Comparison of ENCODE assay signal across 13 cellular contexts in the genomic region with DNA sequence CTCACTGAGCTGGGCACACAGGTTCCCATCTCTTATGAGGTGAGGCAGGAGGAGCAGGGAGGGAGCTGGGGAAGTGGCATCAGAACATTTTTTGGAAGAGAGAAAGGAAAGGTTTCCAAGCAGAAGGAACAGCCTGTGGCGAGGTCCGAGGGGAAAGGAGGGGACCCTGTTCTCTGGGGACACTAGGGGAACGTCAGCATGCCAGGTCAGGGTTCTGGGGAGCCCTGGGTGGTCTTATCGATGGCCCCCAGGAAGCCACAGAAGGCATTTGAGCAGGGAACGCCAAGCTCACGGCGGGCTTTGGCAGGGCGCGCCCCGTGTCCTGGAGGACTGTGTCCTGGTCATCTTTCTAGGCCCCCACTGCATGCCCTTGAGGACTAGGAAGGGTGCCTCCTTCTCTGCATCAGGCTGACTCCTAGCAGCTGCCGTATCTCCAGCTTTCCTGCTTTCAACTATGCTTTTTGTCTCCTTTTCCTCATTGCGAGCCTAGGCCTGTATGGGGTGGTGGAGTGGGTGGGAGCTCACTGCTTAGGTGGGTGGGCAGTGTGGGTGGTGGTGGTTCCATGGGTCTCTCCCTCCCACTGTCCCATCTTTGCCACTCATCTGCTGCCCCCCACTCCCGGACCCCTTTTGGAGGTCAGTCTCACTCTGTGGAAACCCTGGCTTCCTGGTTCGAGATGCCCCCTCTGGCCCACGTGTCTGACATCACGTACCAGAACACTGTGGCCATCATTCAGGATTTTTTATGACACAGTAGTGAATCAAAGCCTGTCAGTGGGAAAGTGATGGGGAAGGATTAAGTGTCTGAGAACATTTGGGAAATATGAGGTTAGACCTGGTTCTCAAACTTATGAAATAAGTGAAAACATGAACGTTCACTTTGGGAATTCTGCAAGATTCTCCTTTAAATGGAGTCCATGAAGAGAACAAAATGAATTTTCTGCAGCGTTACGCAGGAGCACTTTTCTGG.
A peak's percentile ranks its signal among the peaks of the same experiment; 100 is the strongest.
DNase-seq lines count a peak whose midpoint lies in the region; ATAC-seq and TF ChIP-seq lines count a peak whose summit lies in the region.
"Had no signal": no experiment of that assay in that cellular context is flagged by ENCODE, and none has a peak within 500 bp of the region (broad histone marks: within the 10 kb centered on the region; RNA-seq: fewer than 3 reads in every experiment).

No MANE protein-coding gene starts in this region.

- POLR2A ChIA-PET in Caco-2 (lab: Charles Lee) (no interaction called here), RWPE1 (lab: Yijun Ruan, JAX; ENCODE audit: low non-redundant PET) (no interaction called here)

- H3K36me3 Mint-ChIP-seq in Caco-2 (ENCODE audit: insufficient read depth, unreplicated experiment) (peaks cover 41% of the 10 kb centered on the region), endothelial cell (ENCODE audit: low read depth, unreplicated experiment) (no peaks in the 10 kb centered on the region)
- H3K36me3 Mint-ChIP-seq in stimulated activated effector memory CD8-positive, alpha-beta T cell treated with anti-CD3 and anti-CD28 coated beads, Interleukin-12 subunit alpha, Interleukin-12 subunit beta, amount 100 ng/mL, for 72 hours: no peaks in the 10 kb centered on the region

- intact Hi-C loops in Caco-2 (cut with micrococcal nuclease; ENCODE audit: unreplicated experiment): no loop called here
- intact Hi-C loops in psoas muscle (cut with DNase I): loop anchor here in 1 of 2 donors (5.0 kb wide), 1 partner anchor 46 kb away; no protein-coding TSS in a partner anchor

- CTCF ChIA-PET in Caco-2 (lab: Charles Lee) (no interaction called here), RWPE1 (lab: Yijun Ruan, JAX) (interaction anchor here (1.1 kb wide), 1 partner anchor 411 kb away, joined by 3 read pairs; no protein-coding TSS in a partner anchor)

- no TSS peak for BruUV-seq in Caco-2 (replicated peaks; lab: Mats Ljungman, UMichigan)

- TF ChIP-seq CTCF in Caco-2 (IDR thresholded peaks at IDR 0.05; ENCODE audit: insufficient read depth in 1 of 2, low read depth in 1 of 2, low read length in 1 of 2, severe bottlenecking in 1 of 2, unreplicated experiment in 1 of 2): no peak
- TF ChIP-seq CTCF in RWPE1 (conservative IDR thresholded peaks at IDR 0.05; ENCODE audit: low read depth): no peak
- TF ChIP-seq CTCF in endothelial cell (IDR thresholded peaks at IDR 0.05; ENCODE audit: unreplicated experiment): no peak
- no peak for TF ChIP-seq CTCF in psoas muscle (IDR thresholded peaks at IDR 0.05)
- no peak for TF ChIP-seq CTCF in GM20000 (IDR thresholded peaks at IDR 0.05; ENCODE audit: extremely low read depth, missing control alignments)

- H3K27me3 Mint-ChIP-seq in Caco-2 (ENCODE audit: insufficient read depth, unreplicated experiment) (no peaks in the 10 kb centered on the region), endothelial cell (ENCODE audit: unreplicated experiment) (peaks cover 6% of the 10 kb centered on the region)
- H3K27me3 Mint-ChIP-seq: CD4-positive, alpha-beta memory T cell had no signal

- H3K9me3 Mint-ChIP-seq in Caco-2 (ENCODE audit: unreplicated experiment) (no peaks in the 10 kb centered on the region), endothelial cell (ENCODE audit: unreplicated experiment) (no peaks in the 10 kb centered on the region)
- no peaks in the 10 kb centered on the region for H3K9me3 Mint-ChIP-seq in stimulated activated effector memory CD8-positive, alpha-beta T cell treated with anti-CD3 and anti-CD28 coated beads, Interleukin-12 subunit alpha, Interleukin-12 subunit beta, amount 100 ng/mL, for 72 hours
- H3K9me3 Mint-ChIP-seq: CD4-positive, alpha-beta memory T cell had no signal

- ATAC-seq in psoas muscle: peak in 3 of 4 donors; percentile 23 to 32 (median 26)
- ATAC-seq in stimulated activated effector memory CD8-positive, alpha-beta T cell treated with anti-CD3 and anti-CD28 coated beads, Interleukin-12 subunit alpha, Interleukin-12 subunit beta, amount 100 ng/mL, for 72 hours: no peak

- H3K27ac Mint-ChIP-seq in Caco-2 (ENCODE audit: unreplicated experiment): peak overlapping the region; percentile 76
- no peak overlapping the region for H3K27ac Mint-ChIP-seq in endothelial cell (ENCODE audit: unreplicated experiment)
- no peak overlapping the region for H3K27ac Mint-ChIP-seq in stimulated activated effector memory CD8-positive, alpha-beta T cell treated with anti-CD3 and anti-CD28 coated beads, Interleukin-12 subunit alpha, Interleukin-12 subunit beta, amount 100 ng/mL, for 72 hours

- H3K27ac ChIP-seq in RWPE1 (0 out of 2 replicates have a peak overlapping the region, but pooled peaks have one; percentile 12), psoas muscle (no peak overlapping the region)

- DNase-seq in Caco-2 (no peak), RWPE1 (ENCODE audit: low spot score) (no peak), endothelial cell (ENCODE audit: low spot score) (no peak), psoas muscle (no peak), GM20000 (ENCODE audit: low spot score) (no peak), NCI-H187 treated with DMSO at 0.1 percent for 48 hours (lab: John Stamatoyannopoulos, UW) (no peak)
- no peak for DNase-seq in stimulated activated effector memory CD8-positive, alpha-beta T cell treated with anti-CD3 and anti-CD28 coated beads, Interleukin-12 subunit alpha, Interleukin-12 subunit beta, amount 100 ng/mL, for 72 hours (ENCODE audit: low spot score in 2 of 2)
- DNase-seq in stimulated activated CD4-positive, alpha-beta T cell treated with anti-CD3 and anti-CD28 coated beads, Interleukin-4, amount 100 ng/mL, for 24 hours: no peak
- DNase-seq: CD4-positive, alpha-beta memory T cell; Kasumi-1; NCI-H1417; NCI-H2227 treated with DMSO at 0.1 percent for 48 hours; NCI-H524 treated with DMSO at 0.1 percent for 48 hours had no signal

- H3K4me1 ChIP-seq in Caco-2: peaks cover 1% of the 10 kb centered on the region; the same call in 1 of the 2 replicates
- H3K4me1 ChIP-seq in psoas muscle: peaks cover 27% of the 10 kb centered on the region

- no peak overlapping the region for H3K4me3 Mint-ChIP-seq in Caco-2 (ENCODE audit: unreplicated experiment)
- peak overlapping the region; percentile 16 for H3K4me3 Mint-ChIP-seq in endothelial cell (ENCODE audit: unreplicated experiment)
- H3K4me3 Mint-ChIP-seq in stimulated activated effector memory CD8-positive, alpha-beta T cell treated with anti-CD3 and anti-CD28 coated beads, Interleukin-12 subunit alpha, Interleukin-12 subunit beta, amount 100 ng/mL, for 72 hours: no peak overlapping the region
- H3K4me3 Mint-ChIP-seq: CD4-positive, alpha-beta memory T cell had no signal

- no peaks in the 10 kb centered on the region; the same call in 1 of the 2 replicates for H3K36me3 ChIP-seq in Caco-2 (ENCODE audit: control insufficient read depth, insufficient read depth, low read length)
- H3K36me3 ChIP-seq in psoas muscle (ENCODE audit: insufficient read depth in 1 of 2, low read depth in 1 of 2): no peaks in the 10 kb centered on the region

- H3K4me1 Mint-ChIP-seq in Caco-2 (ENCODE audit: low read depth, unreplicated experiment) (peaks cover 7% of the 10 kb centered on the region), endothelial cell (ENCODE audit: unreplicated experiment) (no peaks in the 10 kb centered on the region)
- peaks cover 20% of the 10 kb centered on the region for H3K4me1 Mint-ChIP-seq in stimulated activated effector memory CD8-positive, alpha-beta T cell treated with anti-CD3 and anti-CD28 coated beads, Interleukin-12 subunit alpha, Interleukin-12 subunit beta, amount 100 ng/mL, for 72 hours

- no peak overlapping the region for H3K4me3 ChIP-seq in Caco-2 (ENCODE audit: low read depth, low read length)
- no peak overlapping the region for H3K4me3 ChIP-seq in psoas muscle

- H3K9me3 ChIP-seq in Caco-2 (no peaks in the 10 kb centered on the region), psoas muscle (no peaks in the 10 kb centered on the region)

- WGBS in psoas muscle, 3 donors: 80 to 92% (median 90%) methylated on average over 19 of the region's 19 CpGs

- H3K27me3 ChIP-seq in Caco-2 (replicated peaks; ENCODE audit: control insufficient read depth, insufficient read depth, low read length): no peaks in the 10 kb centered on the region
- no peaks in the 10 kb centered on the region for H3K27me3 ChIP-seq in psoas muscle (ENCODE audit: insufficient read depth in 3 of 3, low read length in 2 of 3)
